1 cellular context compared by ENCODE assay signal in the genomic region with DNA sequence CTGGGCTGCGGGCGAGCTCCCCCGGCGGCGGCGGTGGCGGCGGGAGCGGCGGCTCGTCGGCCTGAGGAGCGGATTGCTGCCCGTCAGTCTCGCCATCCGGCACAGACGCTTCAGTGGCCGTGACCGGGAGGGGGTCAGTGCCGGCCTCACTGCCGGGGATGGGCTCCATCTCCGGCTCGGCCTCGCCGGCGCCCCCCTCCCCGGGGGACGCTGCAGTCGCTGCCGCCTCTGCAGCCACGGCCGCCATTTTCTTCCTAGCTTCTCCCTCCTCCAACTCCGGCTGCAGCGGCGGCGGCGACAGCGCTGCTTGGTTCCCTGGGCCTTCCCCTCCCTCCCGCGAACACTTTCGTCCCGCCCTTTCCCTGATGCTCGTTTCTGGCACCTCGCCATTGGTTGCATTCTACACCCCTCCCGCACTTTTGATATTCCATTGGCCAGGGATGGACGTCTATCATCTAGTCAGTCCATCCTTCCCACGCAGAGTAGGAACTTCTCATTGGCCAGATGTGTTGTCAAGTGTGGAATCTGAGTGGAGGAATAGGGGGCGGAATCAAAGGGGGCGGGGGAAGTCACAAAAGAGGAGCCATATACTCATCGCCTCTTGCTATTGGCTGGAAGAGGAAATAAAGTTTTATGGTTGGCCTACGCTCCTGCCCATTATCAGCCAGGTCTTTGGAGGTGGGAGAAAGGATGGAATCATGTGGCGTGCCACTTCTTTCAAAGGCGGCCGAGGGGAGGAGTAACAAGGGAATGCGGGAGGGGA.
A peak's percentile ranks its signal among the peaks of the same experiment; 100 is the strongest.
TF ChIP-seq lines count a peak whose summit lies in the region.

Gene PWWP2A (minus strand): TSS at position 309 of the 763 bp plus-strand sequence. CDS start 62 bp downstream, at position 247.

TF ChIP-seq in K562, 482 proteins besides CTCF, POLR2A, EP300 and RAD21 (continued from another document and continues in another):
- peak in 1 of 3 experiments; percentile 38; a peak in 1 of 6 replicates for TF ChIP-seq ZBTB11 (CRISPR knock-in tag; IDR thresholded peaks at IDR 0.05)
- TF ChIP-seq PHF21A (IDR thresholded peaks at IDR 0.05; ENCODE audit: borderline replicate concordance, low read depth) = no peak
- no peak for TF ChIP-seq NCOA4 (IDR thresholded peaks at IDR 0.05; ENCODE audit: partially characterized antibody)
- TF ChIP-seq STAT6 (CRISPR knock-in tag; IDR thresholded peaks at IDR 0.05) = no peak
- TF ChIP-seq, protein P1, sequence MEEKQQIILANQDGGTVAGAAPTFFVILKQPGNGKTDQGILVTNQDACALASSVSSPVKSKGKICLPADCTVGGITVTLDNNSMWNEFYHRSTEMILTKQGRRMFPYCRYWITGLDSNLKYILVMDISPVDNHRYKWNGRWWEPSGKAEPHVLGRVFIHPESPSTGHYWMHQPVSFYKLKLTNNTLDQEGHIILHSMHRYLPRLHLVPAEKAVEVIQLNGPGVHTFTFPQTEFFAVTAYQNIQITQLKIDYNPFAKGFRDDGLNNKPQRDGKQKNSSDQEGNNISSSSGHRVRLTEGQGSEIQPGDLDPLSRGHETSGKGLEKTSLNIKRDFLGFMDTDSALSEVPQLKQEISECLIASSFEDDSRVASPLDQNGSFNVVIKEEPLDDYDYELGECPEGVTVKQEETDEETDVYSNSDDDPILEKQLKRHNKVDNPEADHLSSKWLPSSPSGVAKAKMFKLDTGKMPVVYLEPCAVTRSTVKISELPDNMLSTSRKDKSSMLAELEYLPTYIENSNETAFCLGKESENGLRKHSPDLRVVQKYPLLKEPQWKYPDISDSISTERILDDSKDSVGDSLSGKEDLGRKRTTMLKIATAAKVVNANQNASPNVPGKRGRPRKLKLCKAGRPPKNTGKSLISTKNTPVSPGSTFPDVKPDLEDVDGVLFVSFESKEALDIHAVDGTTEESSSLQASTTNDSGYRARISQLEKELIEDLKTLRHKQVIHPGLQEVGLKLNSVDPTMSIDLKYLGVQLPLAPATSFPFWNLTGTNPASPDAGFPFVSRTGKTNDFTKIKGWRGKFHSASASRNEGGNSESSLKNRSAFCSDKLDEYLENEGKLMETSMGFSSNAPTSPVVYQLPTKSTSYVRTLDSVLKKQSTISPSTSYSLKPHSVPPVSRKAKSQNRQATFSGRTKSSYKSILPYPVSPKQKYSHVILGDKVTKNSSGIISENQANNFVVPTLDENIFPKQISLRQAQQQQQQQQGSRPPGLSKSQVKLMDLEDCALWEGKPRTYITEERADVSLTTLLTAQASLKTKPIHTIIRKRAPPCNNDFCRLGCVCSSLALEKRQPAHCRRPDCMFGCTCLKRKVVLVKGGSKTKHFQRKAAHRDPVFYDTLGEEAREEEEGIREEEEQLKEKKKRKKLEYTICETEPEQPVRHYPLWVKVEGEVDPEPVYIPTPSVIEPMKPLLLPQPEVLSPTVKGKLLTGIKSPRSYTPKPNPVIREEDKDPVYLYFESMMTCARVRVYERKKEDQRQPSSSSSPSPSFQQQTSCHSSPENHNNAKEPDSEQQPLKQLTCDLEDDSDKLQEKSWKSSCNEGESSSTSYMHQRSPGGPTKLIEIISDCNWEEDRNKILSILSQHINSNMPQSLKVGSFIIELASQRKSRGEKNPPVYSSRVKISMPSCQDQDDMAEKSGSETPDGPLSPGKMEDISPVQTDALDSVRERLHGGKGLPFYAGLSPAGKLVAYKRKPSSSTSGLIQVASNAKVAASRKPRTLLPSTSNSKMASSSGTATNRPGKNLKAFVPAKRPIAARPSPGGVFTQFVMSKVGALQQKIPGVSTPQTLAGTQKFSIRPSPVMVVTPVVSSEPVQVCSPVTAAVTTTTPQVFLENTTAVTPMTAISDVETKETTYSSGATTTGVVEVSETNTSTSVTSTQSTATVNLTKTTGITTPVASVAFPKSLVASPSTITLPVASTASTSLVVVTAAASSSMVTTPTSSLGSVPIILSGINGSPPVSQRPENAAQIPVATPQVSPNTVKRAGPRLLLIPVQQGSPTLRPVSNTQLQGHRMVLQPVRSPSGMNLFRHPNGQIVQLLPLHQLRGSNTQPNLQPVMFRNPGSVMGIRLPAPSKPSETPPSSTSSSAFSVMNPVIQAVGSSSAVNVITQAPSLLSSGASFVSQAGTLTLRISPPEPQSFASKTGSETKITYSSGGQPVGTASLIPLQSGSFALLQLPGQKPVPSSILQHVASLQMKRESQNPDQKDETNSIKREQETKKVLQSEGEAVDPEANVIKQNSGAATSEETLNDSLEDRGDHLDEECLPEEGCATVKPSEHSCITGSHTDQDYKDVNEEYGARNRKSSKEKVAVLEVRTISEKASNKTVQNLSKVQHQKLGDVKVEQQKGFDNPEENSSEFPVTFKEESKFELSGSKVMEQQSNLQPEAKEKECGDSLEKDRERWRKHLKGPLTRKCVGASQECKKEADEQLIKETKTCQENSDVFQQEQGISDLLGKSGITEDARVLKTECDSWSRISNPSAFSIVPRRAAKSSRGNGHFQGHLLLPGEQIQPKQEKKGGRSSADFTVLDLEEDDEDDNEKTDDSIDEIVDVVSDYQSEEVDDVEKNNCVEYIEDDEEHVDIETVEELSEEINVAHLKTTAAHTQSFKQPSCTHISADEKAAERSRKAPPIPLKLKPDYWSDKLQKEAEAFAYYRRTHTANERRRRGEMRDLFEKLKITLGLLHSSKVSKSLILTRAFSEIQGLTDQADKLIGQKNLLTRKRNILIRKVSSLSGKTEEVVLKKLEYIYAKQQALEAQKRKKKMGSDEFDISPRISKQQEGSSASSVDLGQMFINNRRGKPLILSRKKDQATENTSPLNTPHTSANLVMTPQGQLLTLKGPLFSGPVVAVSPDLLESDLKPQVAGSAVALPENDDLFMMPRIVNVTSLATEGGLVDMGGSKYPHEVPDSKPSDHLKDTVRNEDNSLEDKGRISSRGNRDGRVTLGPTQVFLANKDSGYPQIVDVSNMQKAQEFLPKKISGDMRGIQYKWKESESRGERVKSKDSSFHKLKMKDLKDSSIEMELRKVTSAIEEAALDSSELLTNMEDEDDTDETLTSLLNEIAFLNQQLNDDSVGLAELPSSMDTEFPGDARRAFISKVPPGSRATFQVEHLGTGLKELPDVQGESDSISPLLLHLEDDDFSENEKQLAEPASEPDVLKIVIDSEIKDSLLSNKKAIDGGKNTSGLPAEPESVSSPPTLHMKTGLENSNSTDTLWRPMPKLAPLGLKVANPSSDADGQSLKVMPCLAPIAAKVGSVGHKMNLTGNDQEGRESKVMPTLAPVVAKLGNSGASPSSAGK (IDR thresholded peaks at IDR 0.05) = peak; percentile 84
- TF ChIP-seq, protein P2, sequence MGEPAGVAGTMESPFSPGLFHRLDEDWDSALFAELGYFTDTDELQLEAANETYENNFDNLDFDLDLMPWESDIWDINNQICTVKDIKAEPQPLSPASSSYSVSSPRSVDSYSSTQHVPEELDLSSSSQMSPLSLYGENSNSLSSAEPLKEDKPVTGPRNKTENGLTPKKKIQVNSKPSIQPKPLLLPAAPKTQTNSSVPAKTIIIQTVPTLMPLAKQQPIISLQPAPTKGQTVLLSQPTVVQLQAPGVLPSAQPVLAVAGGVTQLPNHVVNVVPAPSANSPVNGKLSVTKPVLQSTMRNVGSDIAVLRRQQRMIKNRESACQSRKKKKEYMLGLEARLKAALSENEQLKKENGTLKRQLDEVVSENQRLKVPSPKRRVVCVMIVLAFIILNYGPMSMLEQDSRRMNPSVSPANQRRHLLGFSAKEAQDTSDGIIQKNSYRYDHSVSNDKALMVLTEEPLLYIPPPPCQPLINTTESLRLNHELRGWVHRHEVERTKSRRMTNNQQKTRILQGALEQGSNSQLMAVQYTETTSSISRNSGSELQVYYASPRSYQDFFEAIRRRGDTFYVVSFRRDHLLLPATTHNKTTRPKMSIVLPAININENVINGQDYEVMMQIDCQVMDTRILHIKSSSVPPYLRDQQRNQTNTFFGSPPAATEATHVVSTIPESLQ (CRISPR knock-in tag; IDR thresholded peaks at IDR 0.05) = no peak; the same call in 1 of the 2 replicates
- TF ChIP-seq NR4A1 (CRISPR knock-in tag; IDR thresholded peaks at IDR 0.05) = no peak
- no peak for TF ChIP-seq NR4A1 (tag; IDR thresholded peaks at IDR 0.05)
- no peak for TF ChIP-seq ZNF445 (CRISPR knock-in tag; IDR thresholded peaks at IDR 0.05; ENCODE audit: low read depth)
- no peak for TF ChIP-seq RBM34 (IDR thresholded peaks at IDR 0.05; ENCODE audit: borderline replicate concordance, insufficient read depth, low read length)
- TF ChIP-seq GABPA (tag; conservative IDR thresholded peaks at IDR 0.05; ENCODE audit: low read depth) = peak; percentile 66
- no peak for TF ChIP-seq DEAF1 (CRISPR knock-in tag; IDR thresholded peaks at IDR 0.05)
- no peak for TF ChIP-seq U2AF2 (optimal IDR thresholded peaks at IDR 0.05; ENCODE audit: low read depth, low read length)
- TF ChIP-seq, protein P3, sequence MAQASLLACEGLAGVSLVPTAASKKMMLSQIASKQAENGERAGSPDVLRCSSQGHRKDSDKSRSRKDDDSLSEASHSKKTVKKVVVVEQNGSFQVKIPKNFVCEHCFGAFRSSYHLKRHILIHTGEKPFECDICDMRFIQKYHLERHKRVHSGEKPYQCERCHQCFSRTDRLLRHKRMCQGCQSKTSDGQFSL (CRISPR knock-in tag; IDR thresholded peaks at IDR 0.05) = no peak
- TF ChIP-seq, protein P3 (tag; IDR thresholded peaks at IDR 0.05) = no peak
- no peak for TF ChIP-seq ZNF764 (CRISPR knock-in tag; IDR thresholded peaks at IDR 0.05; ENCODE audit: low read depth)
- TF ChIP-seq SNIP1 (IDR thresholded peaks at IDR 0.05; ENCODE audit: low read depth) = no peak
- TF ChIP-seq ZNF232 (CRISPR knock-in tag; IDR thresholded peaks at IDR 0.05) = no peak; the same call in 1 of the 2 replicates
- no peak for TF ChIP-seq ELF2 (CRISPR knock-in tag; IDR thresholded peaks at IDR 0.05)
- TF ChIP-seq ZFP36 (IDR thresholded peaks at IDR 0.05; ENCODE audit: low read depth, low read length, partially characterized antibody) = no peak
- TF ChIP-seq THRAP3 (IDR thresholded peaks at IDR 0.05; ENCODE audit: borderline replicate concordance) = no peak
- TF ChIP-seq, protein P4, sequence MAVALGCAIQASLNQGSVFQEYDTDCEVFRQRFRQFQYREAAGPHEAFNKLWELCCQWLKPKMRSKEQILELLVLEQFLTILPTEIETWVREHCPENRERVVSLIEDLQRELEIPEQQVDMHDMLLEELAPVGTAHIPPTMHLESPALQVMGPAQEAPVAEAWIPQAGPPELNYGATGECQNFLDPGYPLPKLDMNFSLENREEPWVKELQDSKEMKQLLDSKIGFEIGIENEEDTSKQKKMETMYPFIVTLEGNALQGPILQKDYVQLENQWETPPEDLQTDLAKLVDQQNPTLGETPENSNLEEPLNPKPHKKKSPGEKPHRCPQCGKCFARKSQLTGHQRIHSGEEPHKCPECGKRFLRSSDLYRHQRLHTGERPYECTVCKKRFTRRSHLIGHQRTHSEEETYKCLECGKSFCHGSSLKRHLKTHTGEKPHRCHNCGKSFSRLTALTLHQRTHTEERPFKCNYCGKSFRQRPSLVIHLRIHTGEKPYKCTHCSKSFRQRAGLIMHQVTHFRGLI (CRISPR knock-in tag; IDR thresholded peaks at IDR 0.05) = no peak
- TF ChIP-seq ELF1 (tag; IDR thresholded peaks at IDR 0.05) = no peak
- TF ChIP-seq RBM22 (IDR thresholded peaks at IDR 0.05; ENCODE audit: low read depth, low read length, poor library complexity, severe bottlenecking) = no peak
